ENCODE assay signal across 8 cellular contexts in the genomic region with DNA sequence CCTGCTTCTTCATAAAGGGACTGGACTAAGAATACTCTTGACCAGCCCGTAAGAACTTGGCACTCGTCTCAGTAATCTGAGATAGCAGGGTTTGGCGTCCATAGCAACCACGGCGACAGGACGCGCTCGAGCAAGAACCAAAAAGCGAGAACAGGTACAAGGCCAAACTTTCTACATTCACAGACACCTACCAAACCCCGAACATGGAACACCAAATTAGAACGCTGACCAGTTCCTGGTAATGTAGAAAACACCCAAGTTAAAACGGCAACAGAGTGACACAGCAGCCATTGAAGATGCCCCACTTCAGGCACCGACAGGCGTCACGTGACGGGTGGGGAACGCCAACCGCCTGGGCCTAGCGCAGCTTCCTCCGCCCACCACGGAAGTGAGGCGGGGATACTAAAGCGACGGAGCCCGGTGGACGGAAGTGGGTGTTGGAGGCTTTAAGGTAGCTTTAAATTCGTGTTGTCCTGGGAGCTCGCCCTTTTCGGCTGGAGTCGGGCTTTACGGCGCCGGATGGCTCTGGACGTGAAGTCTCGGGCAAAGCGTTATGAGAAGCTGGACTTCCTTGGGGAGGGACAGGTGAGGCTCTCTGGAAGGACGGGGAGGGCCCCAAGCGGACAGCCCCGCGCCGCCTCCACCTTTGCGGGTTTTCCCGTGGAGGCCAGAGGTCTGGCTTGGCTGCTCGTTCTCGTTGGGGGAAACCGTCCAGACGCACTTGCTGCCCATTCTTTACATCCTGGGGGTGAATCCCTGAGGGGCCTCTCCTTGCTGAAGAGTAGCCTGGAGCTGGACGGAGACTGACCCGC. TPM values are rescaled to one million over a fixed set of nuclear protein-coding genes. Genes with fewer than 3 reads are reported as not detected.
DNase-seq lines count a peak whose midpoint lies in the region; ATAC-seq, FAIRE-seq and TF ChIP-seq lines count a peak whose summit lies in the region.

TSS of gene CDK7 (plus strand) at position 430 of the 812 bp plus-strand sequence. CDS start at position 520, 90 bp downstream.

- H2BK15ac ChIP-seq in H1 (ENCODE audit: low read length): no peak within 1 kb of the TSS; the same call in 1 of the 2 replicates

- no peak within 1 kb of the TSS for H3K56ac ChIP-seq in H1 (replicated peaks; ENCODE audit: insufficient read length, low read depth, low read length)

- no peak within 1 kb of the TSS for H4K91ac ChIP-seq in H1 (replicated peaks; ENCODE audit: insufficient read length, low read length)

- no peaks in the 10 kb centered on the region for H3K9me3 ChIP-seq in H1 (ENCODE audit: insufficient read depth in 2 of 2, low read depth in 1 of 2, low read length in 1 of 2)

- peak within 1 kb of the TSS; percentile 54; the same call in 1 of the 2 replicates for H2BK5ac ChIP-seq in H1 (ENCODE audit: low read depth, low read length)

- H3K79me1 ChIP-seq in H1 (ENCODE audit: low read depth, low read length): no peaks in the 10 kb centered on the region

- peak; percentile 86 for DNase-seq in COLO668 (lab: John Stamatoyannopoulos, UW; ENCODE audit: unreplicated experiment)
- peak; percentile 93 for DNase-seq in HT1080 (ENCODE audit: low read depth)
- peak; percentile 96 for DNase-seq in NOMO-1 treated with DMSO at 0.1 percent for 48 hours (lab: John Stamatoyannopoulos, UW; ENCODE audit: unreplicated experiment)
- DNase-seq in activated CD8-positive, alpha-beta memory T cell treated with anti-CD3 and anti-CD28 coated beads for 4 hours (ENCODE audit: low read depth in 2 of 2): peak; percentile 76 to 86
- peak; percentile 41 to 88 for DNase-seq in H1 (ENCODE audit: low read depth in 1 of 2, low spot score in 2 of 2)
- DNase-seq in memory B cell (ENCODE audit: low spot score in 2 of 2): peak; percentile 81 to 83
- peak; percentile 85 for DNase-seq in stimulated activated CD8-positive, alpha-beta memory T cell treated with anti-CD3 and anti-CD28 coated beads, Interleukin-12 subunit alpha, Interleukin-12 subunit beta, amount 100 ng/mL, for 24 hours (ENCODE audit: extremely low read depth)

- no peaks in the 10 kb centered on the region for H4K20me1 ChIP-seq in H1 (replicated peaks in 1 of 2; ENCODE audit: control insufficient read depth in 1 of 2, insufficient read depth in 2 of 2, low read length in 2 of 2)

- H3K27ac ChIP-seq in H1 (ENCODE audit: low read depth, low read length): peak within 1 kb of the TSS; percentile 74

- H2AK5ac ChIP-seq in H1 (ENCODE audit: low read depth, low read length): no peak within 1 kb of the TSS

- H2AFZ ChIP-seq in H1 (ENCODE audit: low read length): peak within 1 kb of the TSS; percentile 100

- no peak; a peak in 1 of 4 replicates for TF ChIP-seq RAD21 in H1 (IDR thresholded peaks at IDR 0.05 in 1 of 2, conservative IDR thresholded peaks at IDR 0.05 in 1 of 2; ENCODE audit: low read depth in 2 of 2, low read length in 2 of 2)

- H3K4me1 Mint-ChIP-seq in memory B cell: peaks cover 28% of the 10 kb centered on the region

- H2BK120ac ChIP-seq in H1 (replicated peaks; ENCODE audit: low read depth, low read length): no peak within 1 kb of the TSS

- H2BK20ac ChIP-seq in H1 (ENCODE audit: low read length): no peak within 1 kb of the TSS

- no peaks in the 10 kb centered on the region for H3K27me3 ChIP-seq in H1 (replicated peaks in 1 of 4; ENCODE audit: control insufficient read depth in 3 of 4, extremely low read depth in 1 of 4, insufficient read depth in 3 of 4, low read length in 3 of 4)

- no peak within 1 kb of the TSS for H3K4ac ChIP-seq in H1 (replicated peaks; ENCODE audit: insufficient read length, low read depth, low read length)

- H3K18ac ChIP-seq in H1 (ENCODE audit: extremely low read depth, low read length): peak within 1 kb of the TSS; percentile 62; the same call in 1 of the 2 replicates

- H3K9me3 Mint-ChIP-seq in memory B cell: no peaks in the 10 kb centered on the region

- H3K9ac ChIP-seq in H1 (replicated peaks in 1 of 4; ENCODE audit: extremely low read depth in 1 of 4, low read depth in 3 of 4, low read length in 3 of 4): peak within 1 kb of the TSS; percentile 81 to 88 (median 82)

- peaks cover 10% of the 10 kb centered on the region for H3K36me3 Mint-ChIP-seq in memory B cell

- TF ChIP-seq EP300 in H1 (IDR thresholded peaks at IDR 0.05; ENCODE audit: borderline replicate concordance in 1 of 2, low read depth in 2 of 2, low read length in 2 of 2): no peak

- H3K4me3 Mint-ChIP-seq in memory B cell: peak within 1 kb of the TSS; percentile 98

- CTCF ChIA-PET in H1 (lab: Charles Lee; ENCODE audit: partially characterized antibody): interaction anchor here (0.9 to 1.0 kb wide), 2 partner anchors 53 to 100 kb away, joined by 3 to 4 read pairs; no protein-coding TSS in a partner anchor

- no peak for TF ChIP-seq CTCF in H1 (IDR thresholded peaks at IDR 0.05; ENCODE audit: control extremely low read depth in 1 of 3, insufficient read depth in 1 of 3, low read depth in 1 of 3, low read length in 3 of 3)

- WGBS in H1 (ENCODE audit: extremely low coverage in 1 of 2, insufficient coverage in 1 of 2, insufficient read length in 1 of 2, insufficient replicate concordance in 2 of 2, low coverage in 1 of 2, low lambda C conversion rate in 2 of 2, missing lambda C conversion rate in 1 of 2), 2 experiments: 1% methylated on average over 48 of the region's 49 CpGs; no CpG with 5 or more reads in 1 of the 2 experiments

- peaks cover 0 to 23% (median 3%) of the 10 kb centered on the region in 4 experiments; a peak in 2 of 8 replicates for H3K36me3 ChIP-seq in H1 (ENCODE audit: control insufficient read depth in 2 of 4, insufficient read depth in 4 of 4, low read length in 3 of 4)

- H3K14ac ChIP-seq in H1 (ENCODE audit: insufficient read length): no peak within 1 kb of the TSS

- H4K5ac ChIP-seq in H1 (ENCODE audit: insufficient read length, low read depth, low read length): peak within 1 kb of the TSS; percentile 3

- peaks cover 0 to 3% (median 0%) of the 10 kb centered on the region in 4 experiments; a peak in 2 of 7 replicates for H3K4me1 ChIP-seq in H1 (replicated peaks in 1 of 4; ENCODE audit: control insufficient read depth in 3 of 4, insufficient read depth in 4 of 4, low read length in 3 of 4)

- ATAC-seq in GM21360 (IDR thresholded peaks at IDR 0.05; ENCODE audit: unreplicated experiment) (peak; percentile 98), memory B cell (ENCODE audit: low read depth) (peak; percentile 99)

- peaks cover 3 to 42% of the 10 kb centered on the region in 2 experiments; a peak in 2 of 4 replicates for H3K79me2 ChIP-seq in H1 (ENCODE audit: control insufficient read depth in 1 of 2, insufficient read depth in 2 of 2, low read length in 2 of 2)

- H3K27me3 Mint-ChIP-seq in memory B cell: no peaks in the 10 kb centered on the region

- H4K8ac ChIP-seq in H1 (ENCODE audit: extremely low read depth, insufficient read depth, low read length): 0 out of 2 replicates have a peak within 1 kb of the TSS, but pooled peaks have one; percentile 47

- no peak within 1 kb of the TSS for H2BK12ac ChIP-seq in H1 (ENCODE audit: low read depth, low read length)

- peak; percentile 53 to 85 for TF ChIP-seq POLR2A in H1 (IDR thresholded peaks at IDR 0.05; ENCODE audit: control extremely low read depth in 1 of 2, low read depth in 2 of 2, low read length in 2 of 2)

- peak within 1 kb of the TSS; percentile 83 to 96 (median 92) for H3K4me3 ChIP-seq in H1 (ENCODE audit: extremely low read depth in 1 of 4, insufficient read depth in 2 of 4, low read depth in 3 of 4, low read length in 4 of 4)

- FAIRE-seq in H1 (lab: Jason Lieb, UNC): peak; percentile 82

- H3K4me2 ChIP-seq in H1 (ENCODE audit: insufficient read depth in 1 of 2, low read depth in 2 of 2, low read length in 2 of 2): peak within 1 kb of the TSS; percentile 49 to 74

- no peak within 1 kb of the TSS for H3K23ac ChIP-seq in H1 (ENCODE audit: insufficient read length)

- H3K27ac Mint-ChIP-seq in memory B cell: peak within 1 kb of the TSS; percentile 95

- POLR2A ChIA-PET in H1 (lab: Charles Lee; ENCODE audit: partially characterized antibody): interaction anchor here (0.6 to 2.2 kb wide), 13 partner anchors 9 to 68 kb away, joined by 3 to 11 read pairs (median 4); partner anchors contain the start of genes CCNB1 and CENPH

- H3K23me2 ChIP-seq in H1 (ENCODE audit: low read depth, low read length): peaks cover 1% of the 10 kb centered on the region; the same call in 1 of the 2 replicates

TF ChIP-seq in H1, 55 proteins besides CTCF, POLR2A, EP300 and RAD21 (continues in another document):
- no peak for TF ChIP-seq CHD2 (IDR thresholded peaks at IDR 0.05; ENCODE audit: low read length)
- no peak for TF ChIP-seq CHD1 (IDR thresholded peaks at IDR 0.05; ENCODE audit: low read depth, low read length)
- peak; percentile 37; the same call in 1 of the 2 replicates for TF ChIP-seq GTF2F1 (IDR thresholded peaks at IDR 0.05; ENCODE audit: borderline replicate concordance, low read depth, low read length)
- peak; percentile 77 for TF ChIP-seq KDM4A (IDR thresholded peaks at IDR 0.05; ENCODE audit: low read depth, low read length, severe bottlenecking)
- no peak for TF ChIP-seq EZH2 (IDR thresholded peaks at IDR 0.05; ENCODE audit: low read depth, low read length, severe bottlenecking)
- TF ChIP-seq RNF2 (IDR thresholded peaks at IDR 0.05; ENCODE audit: borderline replicate concordance, low read depth, low read length, missing control alignments, poor library complexity, severe bottlenecking): no peak
- peak; percentile 87 for TF ChIP-seq GABPA (IDR thresholded peaks at IDR 0.05; ENCODE audit: borderline replicate concordance, insufficient read depth, low read length)
- peak; percentile 98 for TF ChIP-seq USF2 (IDR thresholded peaks at IDR 0.05; ENCODE audit: low read length)

RNA-seq across cellular contexts. Expression of gene CDK7, which starts in this region (rescaled TPM):
- 55.3 and 83.2 TPM in 2 replicates for total RNA-seq in HT1080 (2014; rRNA removed; shearing (Covaris generic))
- 53.8 and 59.1 TPM in 2 replicates for polyA plus RNA-seq in HT1080 (2015; cell fraction: cytosol; rRNA removed)
- polyA plus RNA-seq in HT1080 (2015; cell fraction: nucleus; rRNA removed): 41.3 and 50.2 TPM in 2 replicates
- total RNA-seq in H1 (2021; fragmentation: NEBNext Ultra II Directional; extraction: Animal tissue kit (Norgen Biotek cat#: 25700)): 52.1 and 63.4 TPM in 2 replicates
- 19.5 and 39.9 TPM in 2 replicates for polyA plus RNA-seq in H1 (2011; rRNA removed)
- polyA plus RNA-seq in H1 (2011; cell fraction: cytosol; rRNA removed): 44.8 TPM
- 15.9 TPM for polyA plus RNA-seq in H1 (2011; cell fraction: nucleus; rRNA removed)
- polyA plus RNA-seq in H1 (2012, experiment 1 of 2): 49.4 to 88.0 TPM (median 55.9 TPM) in 4 replicates
- 11.4 TPM for polyA plus RNA-seq in H1 (2012, experiment 2 of 2)
- polyA plus RNA-seq in H1 (2013, experiment 1 of 2): 61.3 TPM
- 60.5 TPM for polyA plus RNA-seq in H1 (2013, experiment 2 of 2)
- polyA minus RNA-seq in H1 (2011; rRNA and poly(A)+ RNA removed): 24.2 and 35.2 TPM in 2 replicates
- polyA minus RNA-seq in H1 (2011; cell fraction: cytosol; rRNA and poly(A)+ RNA removed): 86.9 TPM
- 53.5 TPM for polyA minus RNA-seq in H1 (2011; cell fraction: nucleus; rRNA and poly(A)+ RNA removed)

Comparison
In these comparisons a context has a peak if more than half of its experiments do, and no peak if none do; other contexts are left out.
1. Peak in every context shown above with its lines: DNase-seq, ATAC-seq, H3K4me3 ChIP-seq and H3K27ac ChIP-seq.